ENCODE assay signal across 8 cellular contexts in genomic region chr4:25235401-25235800, GRCh38. TPM values are rescaled to one million over a fixed set of nuclear protein-coding genes. Genes with fewer than 3 reads are reported as not detected.
DNase-seq lines count a peak whose midpoint lies in the region; TF ChIP-seq lines count a peak whose summit lies in the region.

No MANE protein-coding gene starts in this region.

- H3K27me3 ChIP-seq in ascending aorta: no peaks in the 10 kb centered on the region
- no peaks in the 10 kb centered on the region for H3K27me3 ChIP-seq in mononuclear cell (ENCODE audit: insufficient read depth, low read length)

- H3K27ac ChIP-seq in ascending aorta (peak overlapping the region; percentile 96 to 99), substantia nigra (ENCODE audit: low read depth, low read length, poor library complexity, severe bottlenecking) (no peak overlapping the region)

- DNase-seq in AG09309 (ENCODE audit: low read depth): no peak
- DNase-seq in HFF-Myc (ENCODE audit: extremely low read depth, low read depth): no peak
- no peak for DNase-seq in ascending aorta (ENCODE audit: low spot score in 2 of 2)
- no peak for DNase-seq in ecto neural progenitor cell (ENCODE audit: low spot score)
- no peak for DNase-seq in effector CD8-positive, alpha-beta T cell (lab: John Stamatoyannopoulos, UW)
- DNase-seq in stimulated activated CD4-positive, alpha-beta T cell treated with anti-CD3 and anti-CD28 coated beads, Interleukin-4, amount 100 ng/mL, for 24 hours: no peak
- no peak for DNase-seq in substantia nigra (lab: John Stamatoyannopoulos, UW)

- H3K4me1 ChIP-seq in ascending aorta (peaks cover 0 to 8% of the 10 kb centered on the region in 2 donors), mononuclear cell (ENCODE audit: insufficient read depth, low read length) (peaks cover 38% of the 10 kb centered on the region)

- TF ChIP-seq CTCF in AG09309 (IDR thresholded peaks at IDR 0.05; ENCODE audit: control insufficient read depth, insufficient read depth, low read depth, low read length, missing control alignments) (no peak), HFF-Myc (IDR thresholded peaks at IDR 0.05; ENCODE audit: low read depth, low read length, missing control alignments) (no peak), ascending aorta (IDR thresholded peaks at IDR 0.05) (no peak)

- H3K36me3 ChIP-seq in ascending aorta: no peaks in the 10 kb centered on the region

- H3K9me3 ChIP-seq in ascending aorta (peaks cover 0 to 8% of the 10 kb centered on the region in 2 donors), mononuclear cell (ENCODE audit: low read depth, low read length) (peaks cover 6% of the 10 kb centered on the region)

- H3K4me3 ChIP-seq in AG09309 (ENCODE audit: control insufficient read depth, low read depth, low read length): peak overlapping the region; percentile 81
- peak overlapping the region; percentile 72 for H3K4me3 ChIP-seq in HFF-Myc (replicated peaks; ENCODE audit: low read depth, low read length)
- peak overlapping the region; percentile 81 to 100 for H3K4me3 ChIP-seq in ascending aorta
- peak overlapping the region; percentile 96 for H3K4me3 ChIP-seq in mononuclear cell (ENCODE audit: low read length)

- intact Hi-C loops in ascending aorta (cut with DNase I): loop anchor here (2.0 to 10.0 kb wide), 5 partner anchors 141 to 1619 kb away; partner anchors contain the start of genes ANAPC4 and LGI2

RNA-seq across cellular contexts. Expression of gene PI4K2B, which starts 1.6 kb away (rescaled TPM):
- total RNA-seq in ascending aorta: 9.8 TPM
- total RNA-seq in mononuclear cell: 14.7 TPM
